ENCODE assay signal across 10 cellular contexts in genomic region chr17:81902023-81902652, GRCh38. TPM values are rescaled to one million over a fixed set of nuclear protein-coding genes. Genes with fewer than 3 reads are reported as not detected.
DNase-seq lines count a peak whose midpoint lies in the region; ATAC-seq and TF ChIP-seq lines count a peak whose summit lies in the region.
"Had no signal": no experiment of that assay in that cellular context is flagged by ENCODE, and none has a peak within 500 bp of the region (broad histone marks: within the 10 kb centered on the region; RNA-seq: fewer than 3 reads in every experiment).

NPB (plus strand) TSS chr17:81902238; CDS start chr17:81902278, 40 bp downstream.

- no peaks in the 10 kb centered on the region for H3K9me3 Mint-ChIP-seq in Caco-2 (ENCODE audit: unreplicated experiment)

- H3K36me3 Mint-ChIP-seq in Caco-2 (ENCODE audit: insufficient read depth, unreplicated experiment), result peaks cover 86% of the 10 kb centered on the region

- H3K27me3 ChIP-seq in Caco-2 (replicated peaks; ENCODE audit: control insufficient read depth, insufficient read depth, low read length) (no peaks in the 10 kb centered on the region), parathyroid adenoma (ENCODE audit: control insufficient read depth, insufficient read depth, low read length) (no peaks in the 10 kb centered on the region)

- peaks cover 7% of the 10 kb centered on the region for H3K4me1 Mint-ChIP-seq in Caco-2 (ENCODE audit: low read depth, unreplicated experiment)

- peaks cover 5% of the 10 kb centered on the region; the same call in 1 of the 2 replicates for H3K36me3 ChIP-seq in Caco-2 (ENCODE audit: control insufficient read depth, insufficient read depth, low read length)
- no peaks in the 10 kb centered on the region for H3K36me3 ChIP-seq in parathyroid adenoma (ENCODE audit: control insufficient read depth, insufficient read depth, low read length)

- POLR2A ChIA-PET in Caco-2 (lab: Charles Lee), result interaction anchor here (0.6 kb wide), 1 partner anchor 42 kb away, joined by 4 read pairs; no protein-coding TSS in a partner anchor

- no peak within 1 kb of the TSS for H3K27ac ChIP-seq in parathyroid adenoma

- peak within 1 kb of the TSS; percentile 37 for H3K4me3 Mint-ChIP-seq in Caco-2 (ENCODE audit: unreplicated experiment)

- peak in 1 of 2 experiments; percentile 30 for DNase-seq in Caco-2
- DNase-seq in RPMI8226, result peak; percentile 54
- DNase-seq in fibroblast of villous mesenchyme (ENCODE audit: low read depth), result no peak
- DNase-seq in GM19238 (ENCODE audit: insufficient read length, low spot score), result no peak
- DNase-seq in NOMO-1 treated with dmso at 0.1 percent for 144 hours (lab: John Stamatoyannopoulos, UW; ENCODE audit: unreplicated experiment), result no peak
- DNase-seq in NCI-H510A treated with DMSO at 0.1 percent for 48 hours (lab: John Stamatoyannopoulos, UW), result no peak
- DNase-seq: SHP77; stimulated activated naive CD4-positive, alpha-beta T cell treated with Interleukin-2 at 50 U/mL for 16 hours had no signal

- no peak for ATAC-seq in GM21723 (IDR thresholded peaks at IDR 0.05; ENCODE audit: unreplicated experiment)

- H3K9me3 ChIP-seq in Caco-2 (no peaks in the 10 kb centered on the region), parathyroid adenoma (ENCODE audit: control insufficient read depth, low read length) (no peaks in the 10 kb centered on the region)

- H3K4me3 ChIP-seq in Caco-2 (ENCODE audit: low read depth, low read length) (peak within 1 kb of the TSS; percentile 17), fibroblast of villous mesenchyme (ENCODE audit: low read depth, low read length) (peak within 1 kb of the TSS; percentile 40), parathyroid adenoma (ENCODE audit: low read depth, low read length) (no peak within 1 kb of the TSS)

- no peak within 1 kb of the TSS for H3K27ac Mint-ChIP-seq in Caco-2 (ENCODE audit: unreplicated experiment)

- BruUV-seq in Caco-2 (replicated peaks; lab: Mats Ljungman, UMichigan), result no TSS peak

- no peaks in the 10 kb centered on the region for H3K79me2 ChIP-seq in parathyroid adenoma

- H3K4me2 ChIP-seq in parathyroid adenoma (ENCODE audit: low read length), result no peak within 1 kb of the TSS

- CTCF ChIA-PET in Caco-2 (lab: Charles Lee), result no interaction called here

- peak within 1 kb of the TSS; percentile 62 for H2AFZ ChIP-seq in parathyroid adenoma

- H3K9ac ChIP-seq in parathyroid adenoma, result no peak within 1 kb of the TSS

- intact Hi-C loops in Caco-2 (cut with micrococcal nuclease; ENCODE audit: unreplicated experiment), result no loop called here

- no peaks in the 10 kb centered on the region for H3K27me3 Mint-ChIP-seq in Caco-2 (ENCODE audit: insufficient read depth, unreplicated experiment)

- TF ChIP-seq CTCF in Caco-2 (IDR thresholded peaks at IDR 0.05; ENCODE audit: insufficient read depth in 1 of 2, low read depth in 1 of 2, low read length in 1 of 2, severe bottlenecking in 1 of 2, unreplicated experiment in 1 of 2), result no peak
- TF ChIP-seq CTCF in fibroblast of villous mesenchyme (IDR thresholded peaks at IDR 0.05; ENCODE audit: insufficient read depth, low read depth, low read length), result no peak
- no peak for TF ChIP-seq CTCF in parathyroid adenoma (IDR thresholded peaks at IDR 0.05)

- peaks cover 5% of the 10 kb centered on the region; the same call in 1 of the 2 replicates for H3K4me1 ChIP-seq in Caco-2
- H3K4me1 ChIP-seq in parathyroid adenoma, result no peaks in the 10 kb centered on the region

RNA-seq across cellular contexts. Expression of gene NPB, which starts in this region (rescaled TPM):
- total RNA-seq in Caco-2 (2022), result 0.37 and 0.68 TPM in 2 replicates
- 0.43 and 0.64 TPM in 2 replicates for total RNA-seq in fibroblast of villous mesenchyme
